2 cellular contexts compared by ENCODE assay signal in genomic region chr22:39593931-39594285, GRCh38.
TF ChIP-seq lines count a peak whose summit lies in the region.

No MANE protein-coding gene starts in this region.

TF ChIP-seq in A549, 52 proteins besides CTCF, POLR2A, EP300 and RAD21:
- TF ChIP-seq, protein P1, sequence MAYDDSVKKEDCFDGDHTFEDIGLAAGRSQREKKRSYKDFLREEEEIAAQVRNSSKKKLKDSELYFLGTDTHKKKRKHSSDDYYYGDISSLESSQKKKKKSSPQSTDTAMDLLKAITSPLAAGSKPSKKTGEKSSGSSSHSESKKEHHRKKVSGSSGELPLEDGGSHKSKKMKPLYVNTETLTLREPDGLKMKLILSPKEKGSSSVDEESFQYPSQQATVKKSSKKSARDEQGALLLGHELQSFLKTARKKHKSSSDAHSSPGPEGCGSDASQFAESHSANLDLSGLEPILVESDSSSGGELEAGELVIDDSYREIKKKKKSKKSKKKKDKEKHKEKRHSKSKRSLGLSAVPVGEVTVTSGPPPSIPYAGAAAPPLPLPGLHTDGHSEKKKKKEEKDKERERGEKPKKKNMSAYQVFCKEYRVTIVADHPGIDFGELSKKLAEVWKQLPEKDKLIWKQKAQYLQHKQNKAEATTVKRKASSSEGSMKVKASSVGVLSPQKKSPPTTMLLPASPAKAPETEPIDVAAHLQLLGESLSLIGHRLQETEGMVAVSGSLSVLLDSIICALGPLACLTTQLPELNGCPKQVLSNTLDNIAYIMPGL (CRISPR knock-in tag; IDR thresholded peaks at IDR 0.05; ENCODE audit: borderline replicate concordance), result no peak
- TF ChIP-seq, protein P2, sequence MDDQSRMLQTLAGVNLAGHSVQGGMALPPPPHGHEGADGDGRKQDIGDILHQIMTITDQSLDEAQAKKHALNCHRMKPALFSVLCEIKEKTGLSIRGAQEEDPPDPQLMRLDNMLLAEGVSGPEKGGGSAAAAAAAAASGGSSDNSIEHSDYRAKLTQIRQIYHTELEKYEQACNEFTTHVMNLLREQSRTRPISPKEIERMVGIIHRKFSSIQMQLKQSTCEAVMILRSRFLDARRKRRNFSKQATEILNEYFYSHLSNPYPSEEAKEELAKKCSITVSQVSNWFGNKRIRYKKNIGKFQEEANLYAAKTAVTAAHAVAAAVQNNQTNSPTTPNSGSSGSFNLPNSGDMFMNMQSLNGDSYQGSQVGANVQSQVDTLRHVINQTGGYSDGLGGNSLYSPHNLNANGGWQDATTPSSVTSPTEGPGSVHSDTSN (IDR thresholded peaks at IDR 0.05), result no peak
- no peak for TF ChIP-seq EHMT2 (IDR thresholded peaks at IDR 0.05; ENCODE audit: low read depth)
- no peak for TF ChIP-seq RFX5 (IDR thresholded peaks at IDR 0.05)
- no peak for TF ChIP-seq ZNF302 (CRISPR knock-in tag; IDR thresholded peaks at IDR 0.05)
- no peak for TF ChIP-seq SMC3 (IDR thresholded peaks at IDR 0.05)
- TF ChIP-seq FOXS1 (CRISPR knock-in tag; IDR thresholded peaks at IDR 0.05), result no peak
TF ChIP-seq in A549: peak in this region for 0.

TF ChIP-seq in IMR-90, 13 proteins besides CTCF, POLR2A, EP300 and RAD21 (continued from another document):
- no peak for TF ChIP-seq BHLHE40 (IDR thresholded peaks at IDR 0.05; ENCODE audit: low read depth, low read length)
- TF ChIP-seq CHD1 (IDR thresholded peaks at IDR 0.05; ENCODE audit: low read depth, low read length), result no peak
